Comparison of ENCODE assay signal across 17 cellular contexts in genomic region chr1:91564888-91565700, GRCh38.
A peak's percentile ranks its signal among the peaks of the same experiment; 100 is the strongest.
DNase-seq lines count a peak whose midpoint lies in the region; ATAC-seq, FAIRE-seq and TF ChIP-seq lines count a peak whose summit lies in the region.
"Had no signal": no experiment of that assay in that cellular context is flagged by ENCODE, and none has a peak within 500 bp of the region (broad histone marks: within the 10 kb centered on the region; RNA-seq: fewer than 3 reads in every experiment).

No MANE protein-coding gene starts in this region.

- POLR2A ChIA-PET in WTC11 (lab: Charles Lee) = no interaction called here
- POLR2A ChIA-PET in HepG2 (lab: Yijun Ruan, JAX) = no interaction called here

- no peaks in the 10 kb centered on the region for H3K27me3 ChIP-seq in HepG2 (ENCODE audit: control insufficient read depth in 1 of 2, insufficient read depth in 2 of 2, low read length in 2 of 2)

- H3K4me1 ChIP-seq in HepG2 (ENCODE audit: insufficient read depth, low read length) = peaks cover 7% of the 10 kb centered on the region; the same call in 1 of the 2 replicates

- FAIRE-seq in HepG2 (lab: Jason Lieb, UNC) = no peak
- FAIRE-seq: colon had no signal

- no peaks in the 10 kb centered on the region for H3K9me3 ChIP-seq in HepG2 (ENCODE audit: low read length)

- ATAC-seq in WTC11 (peak; percentile 69), omental fat pad (ENCODE audit: low FRiP score) (peak; percentile 45), GM21447 (IDR thresholded peaks at IDR 0.05; ENCODE audit: unreplicated experiment) (no peak), GM18868 (IDR thresholded peaks at IDR 0.05; ENCODE audit: unreplicated experiment) (no peak), HepG2 (no peak)
- ATAC-seq: T-cell had no signal

- no peaks in the 10 kb centered on the region for H3K27me3 Mint-ChIP-seq in WTC11 (ENCODE audit: low read depth)
- H3K27me3 Mint-ChIP-seq: IgD-negative memory B cell, T-cell had no signal

- H3K4me2 ChIP-seq in HepG2 (ENCODE audit: low read depth, low read length) = no peak overlapping the region

- no peak overlapping the region for H3K4me3 ChIP-seq in fibroblast of the aortic adventitia (ENCODE audit: low read depth, low read length)
- H3K4me3 ChIP-seq in HepG2 (replicated peaks in 1 of 3; ENCODE audit: insufficient read depth in 1 of 3, low read depth in 2 of 3, low read length in 3 of 3) = no peak overlapping the region
- H3K4me3 ChIP-seq: BLaER1 treated with 17β-estradiol and CSF1 and Interleukin-3, amounts not matched to agents 10 nM and 100 nM had no signal

- H3K79me2 ChIP-seq in HepG2 (ENCODE audit: insufficient read depth, low read length) = no peaks in the 10 kb centered on the region

- H2AFZ ChIP-seq in HepG2 (ENCODE audit: low read length) = no peak overlapping the region

- H4K20me1 ChIP-seq in HepG2 (ENCODE audit: insufficient read depth, low read length) = no peaks in the 10 kb centered on the region
- H4K20me1 ChIP-seq: BLaER1 treated with 17β-estradiol and CSF1 and Interleukin-3, amounts not matched to agents 10 nM and 100 nM had no signal

- peaks cover 12% of the 10 kb centered on the region for H3K36me3 Mint-ChIP-seq in WTC11
- H3K36me3 Mint-ChIP-seq: IgD-negative memory B cell, T-cell had no signal

- no peak overlapping the region for H3K4me3 Mint-ChIP-seq in WTC11
- H3K4me3 Mint-ChIP-seq: IgD-negative memory B cell, T-cell had no signal

- CTCF ChIA-PET in WTC11 (lab: Charles Lee) = no interaction called here
- CTCF ChIA-PET in HepG2 (lab: Yijun Ruan, JAX; ENCODE audit: low intra/inter-chr PET ratio, low total read pairs) = no interaction called here

- 27% methylated on average over 6 of the region's 6 CpGs for WGBS in HepG2 (ENCODE audit: low lambda C conversion rate)

- H3K4me1 Mint-ChIP-seq in WTC11 = peaks cover 9% of the 10 kb centered on the region

- no peak overlapping the region for H3K9ac ChIP-seq in HepG2 (ENCODE audit: insufficient read depth, low read depth, low read length)
- H3K9ac ChIP-seq: BLaER1 treated with 17β-estradiol and CSF1 and Interleukin-3, amounts not matched to agents 10 nM and 100 nM had no signal

- TF ChIP-seq RAD21 in HepG2 (CRISPR knock-in tag; IDR thresholded peaks at IDR 0.05) = no peak

- TF ChIP-seq EP300 in HepG2 (IDR thresholded peaks at IDR 0.05; ENCODE audit: low read depth in 2 of 2, low read length in 2 of 2) (no peak), HepG2 (CRISPR knock-in tag; IDR thresholded peaks at IDR 0.05; ENCODE audit: borderline replicate concordance) (no peak)

- no peak overlapping the region for H3K27ac ChIP-seq in HepG2 (ENCODE audit: extremely low read length, insufficient read depth, low read length)
- H3K27ac ChIP-seq: BLaER1 treated with 17β-estradiol and CSF1 and Interleukin-3, amounts not matched to agents 10 nM and 100 nM had no signal

- no peak overlapping the region for H3K27ac Mint-ChIP-seq in WTC11
- H3K27ac Mint-ChIP-seq: T-cell had no signal

- peaks cover 17% of the 10 kb centered on the region for H3K9me3 Mint-ChIP-seq in WTC11

- no peaks in the 10 kb centered on the region for H3K36me3 ChIP-seq in HepG2 (replicated peaks in 1 of 2; ENCODE audit: control insufficient read depth in 1 of 2, insufficient read depth in 2 of 2, low read length in 2 of 2)
- H3K36me3 ChIP-seq: BLaER1 treated with 17β-estradiol and CSF1 and Interleukin-3, amounts not matched to agents 10 nM and 100 nM had no signal

- in situ Hi-C loops in HepG2 (cut with HindIII; ENCODE audit: extremely low pct_ligation_motif_present, low pct_unique_long_range_greater_than_20kb) = no loop called here

- DNase-seq in COLO829 (ENCODE audit: low spot score) = peak; percentile 70
- DNase-seq in WTC11 (ENCODE audit: low spot score) = no peak
- peak; percentile 92 for DNase-seq in fibroblast of the aortic adventitia (ENCODE audit: low read depth)
- DNase-seq in omental fat pad (ENCODE audit: low spot score) = no peak
- DNase-seq in HepG2 (ENCODE audit: low spot score) = no peak
- no peak for DNase-seq in NCI-H1694 treated with DMSO at 0.1 percent for 48 hours (lab: John Stamatoyannopoulos, UW)
- DNase-seq: activated CD4-positive, alpha-beta T cell treated with anti-CD3 and anti-CD28 coated beads, Interleukin-2, amount 50 U/mL, for 1 hour; GDM1; hippocampal formation; NCI-H1694; right cardiac atrium; T-cell had no signal

- no TSS peak for BruUV-seq in HepG2 (replicated peaks; lab: Mats Ljungman, UMichigan)

- TF ChIP-seq CTCF in WTC11 (IDR thresholded peaks at IDR 0.05) (no peak), fibroblast of the aortic adventitia (IDR thresholded peaks at IDR 0.05; ENCODE audit: insufficient read depth, low read length) (no peak), omental fat pad (IDR thresholded peaks at IDR 0.05) (no peak), HepG2 (CRISPR knock-in tag; IDR thresholded peaks at IDR 0.05) (no peak)

- no peak for TF ChIP-seq POLR2A in HepG2 (IDR thresholded peaks at IDR 0.05; ENCODE audit: insufficient read depth in 1 of 2, low read depth in 2 of 2, low read length in 2 of 2)

- intact Hi-C loops in HepG2 (cut with micrococcal nuclease; ENCODE audit: unreplicated experiment) = no loop called here

TF ChIP-seq in WTC11, 78 proteins besides CTCF, POLR2A, EP300 and RAD21 (continues in another document):
- no peak for TF ChIP-seq USF2 (CRISPR knock-in tag; IDR thresholded peaks at IDR 0.05)
- TF ChIP-seq ESRRA (CRISPR knock-in tag; IDR thresholded peaks at IDR 0.05; ENCODE audit: borderline replicate concordance) = no peak
- TF ChIP-seq NR2C2 (CRISPR knock-in tag; IDR thresholded peaks at IDR 0.05) = no peak

TF ChIP-seq in HepG2, 621 proteins besides CTCF, POLR2A, EP300 and RAD21:
- no peak for TF ChIP-seq ZNF10 (CRISPR knock-in tag; IDR thresholded peaks at IDR 0.05; ENCODE audit: borderline replicate concordance, low read depth)

Comparison
In these comparisons a context has a peak if more than half of its experiments do, and no peak if none do; other contexts are left out.
1. DNase-seq: peak in COLO829 (single experiment) and fibroblast of the aortic adventitia (single experiment); none in WTC11 (single experiment), omental fat pad (single experiment), HepG2 (single experiment) and NCI-H1694 treated with DMSO at 0.1 percent for 48 hours (single experiment).
2. ATAC-seq: peak in WTC11 (single experiment) and omental fat pad (single experiment); none in GM21447 (single experiment), GM18868 (single experiment) and HepG2 (single experiment).